ENCODE assay signal across 8 cellular contexts in the genomic region with DNA sequence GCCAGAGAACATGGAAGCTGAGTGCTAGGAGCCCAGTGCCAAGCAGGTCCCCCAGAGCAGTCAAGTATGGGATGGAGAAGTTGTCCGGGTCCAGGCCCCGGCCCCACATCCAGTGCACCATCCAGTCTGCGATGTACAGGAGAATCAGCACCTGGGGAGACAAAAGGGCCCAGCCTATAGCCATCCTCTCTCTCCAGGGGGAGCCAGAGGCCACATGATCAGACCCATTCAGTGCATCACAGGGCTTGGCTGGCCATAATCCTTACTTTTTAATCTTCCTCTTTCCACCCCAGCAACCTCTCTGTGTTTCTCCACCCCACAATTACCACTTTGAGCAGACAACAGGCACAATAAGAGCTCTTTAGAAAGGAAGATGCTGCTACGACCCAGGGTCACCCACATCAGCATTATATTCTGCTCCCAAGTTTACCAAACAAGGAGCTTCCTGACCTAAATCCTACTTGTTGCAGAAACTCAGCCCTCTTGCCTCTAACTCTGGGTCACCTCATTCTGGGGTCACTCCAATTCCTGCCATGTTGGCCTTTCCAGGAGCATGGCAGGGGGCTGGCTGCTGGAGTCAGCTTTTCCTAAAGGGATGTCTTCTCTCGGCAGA. TPM values are rescaled to one million over a fixed set of nuclear protein-coding genes. Genes with fewer than 3 reads are reported as not detected.
DNase-seq lines count a peak whose midpoint lies in the region; ATAC-seq, FAIRE-seq and TF ChIP-seq lines count a peak whose summit lies in the region.

No MANE protein-coding gene starts in this region.

- no peak overlapping the region for H3K9ac ChIP-seq in OCI-LY1 (ENCODE audit: low read length)

- DNase-seq in NK-92 treated with Interleukin-12 subunit alpha and Interleukin-12 subunit beta, amount 100 ng/mL, for 24 hours (lab: John Stamatoyannopoulos, UW), result peak; percentile 11
- no peak for DNase-seq in NK-92 (lab: John Stamatoyannopoulos, UW; ENCODE audit: unreplicated experiment)
- DNase-seq in HPDE6-E6E7 (ENCODE audit: extremely low spot score), result peak; percentile 74
- peak in 1 of 2 donors; percentile 22 for DNase-seq in foreskin keratinocyte
- DNase-seq in pancreas, result peak in 4 of 6 donors; percentile 55 to 78 (median 59)

- H3K27ac ChIP-seq in OCI-LY1 (ENCODE audit: low read depth, low read length, poor library complexity, severe bottlenecking) (no peak overlapping the region), foreskin keratinocyte (no peak overlapping the region), pancreas (no peak overlapping the region)

- H3K4me1 ChIP-seq in OCI-LY1 (ENCODE audit: insufficient read depth, low read length, severe bottlenecking) (no peaks in the 10 kb centered on the region), foreskin keratinocyte (no peaks in the 10 kb centered on the region), pancreas (no peaks in the 10 kb centered on the region)

- H4K20me1 ChIP-seq in OCI-LY1 (ENCODE audit: insufficient read depth, low read length), result no peaks in the 10 kb centered on the region

- peak; percentile 82 for TF ChIP-seq CTCF in OCI-LY1 (IDR thresholded peaks at IDR 0.05; ENCODE audit: low read length)
- TF ChIP-seq CTCF in foreskin keratinocyte (conservative IDR thresholded peaks at IDR 0.05), result peak; percentile 89
- TF ChIP-seq CTCF in pancreas (IDR thresholded peaks at IDR 0.05), result peak; percentile 36 to 63 (median 56)

- no peak for FAIRE-seq in pancreas (lab: Jason Lieb, UNC)

- H3K27me3 ChIP-seq in OCI-LY1 (ENCODE audit: insufficient read depth, low read length) (no peaks in the 10 kb centered on the region), foreskin keratinocyte (no peaks in the 10 kb centered on the region), pancreas (no peaks in the 10 kb centered on the region)

- peak; percentile 88 for ATAC-seq in activated T-helper 17 cell treated with anti-CD3 and anti-CD28 coated beads, Interleukin-2, amount 50 U/mL, for 72 hours (replicated peaks)
- ATAC-seq in foreskin keratinocyte, result peak; percentile 77
- ATAC-seq in pancreas, result peak; percentile 72 to 94 (median 91)
- ATAC-seq in GM18861 (IDR thresholded peaks at IDR 0.05; ENCODE audit: unreplicated experiment), result no peak

- H3K36me3 Mint-ChIP-seq in activated T-helper 17 cell treated with anti-CD3 and anti-CD28 coated beads, Interleukin-2, amount 50 U/mL, for 72 hours (ENCODE audit: low read depth), result peaks cover 72% of the 10 kb centered on the region

- H3K36me3 ChIP-seq in OCI-LY1 (ENCODE audit: insufficient read depth, low read length) (no peaks in the 10 kb centered on the region), pancreas (peaks cover 0 to 64% (median 10%) of the 10 kb centered on the region in 3 donors)

- H3K4me1 Mint-ChIP-seq in activated T-helper 17 cell treated with anti-CD3 and anti-CD28 coated beads, Interleukin-2, amount 50 U/mL, for 72 hours, result no peaks in the 10 kb centered on the region

- no peak overlapping the region for H3K4me3 Mint-ChIP-seq in activated T-helper 17 cell treated with anti-CD3 and anti-CD28 coated beads, Interleukin-2, amount 50 U/mL, for 72 hours

- H3K9me3 Mint-ChIP-seq in activated T-helper 17 cell treated with anti-CD3 and anti-CD28 coated beads, Interleukin-2, amount 50 U/mL, for 72 hours, result no peaks in the 10 kb centered on the region

- H3K9me3 ChIP-seq in OCI-LY1 (ENCODE audit: low read length), result no peaks in the 10 kb centered on the region
- no peaks in the 10 kb centered on the region for H3K9me3 ChIP-seq in pancreas

- intact Hi-C loops in pancreas (cut with DNase I), result loop anchor here in 2 of 3 donors (5.0 to 10.0 kb wide), 2 partner anchors 123 to 186 kb away; no protein-coding TSS in a partner anchor

- H3K79me2 ChIP-seq in OCI-LY1 (ENCODE audit: insufficient read depth, low read length), result no peaks in the 10 kb centered on the region

- WGBS in pancreas, 2 donors, result 59 to 63% methylated on average over 5 of the region's 5 CpGs

- H3K4me3 ChIP-seq in OCI-LY1 (ENCODE audit: low read depth, low read length, poor library complexity, severe bottlenecking) (no peak overlapping the region), pancreas (no peak overlapping the region)

- H3K9me2 ChIP-seq in OCI-LY1 (ENCODE audit: low read depth, low read length), result no peaks in the 10 kb centered on the region

- H3K27me3 Mint-ChIP-seq in activated T-helper 17 cell treated with anti-CD3 and anti-CD28 coated beads, Interleukin-2, amount 50 U/mL, for 72 hours, result no peaks in the 10 kb centered on the region

- H3F3A ChIP-seq in OCI-LY1 (ENCODE audit: insufficient read depth, low read length), result no peaks in the 10 kb centered on the region

- H3K4me2 ChIP-seq in OCI-LY1 (ENCODE audit: low read length), result no peak overlapping the region

- H3K27ac Mint-ChIP-seq in activated T-helper 17 cell treated with anti-CD3 and anti-CD28 coated beads, Interleukin-2, amount 50 U/mL, for 72 hours, result no peak overlapping the region

- H2AFZ ChIP-seq in OCI-LY1 (ENCODE audit: low read length), result no peak overlapping the region

RNA-seq across cellular contexts. Expression of gene RAB29, which starts 16.4 kb away (rescaled TPM):
- 10 to 100 TPM; 31.9 to 40.4 TPM for total RNA-seq in activated T-helper 17 cell treated with anti-CD3 and anti-CD28 coated beads, Interleukin-2, amount 50 U/mL, for 72 hours
- total RNA-seq in foreskin keratinocyte (25.2 and 26.4 TPM in 2 replicates), pancreas (10 to 100 TPM in 2 of 6 donors, 1 to 10 TPM in 4; 5.4 to 12.2 (median 7.0) TPM)
- polyA plus RNA-seq in foreskin keratinocyte (11.4 and 12.6 TPM in 2 replicates), pancreas (10 to 100 TPM in 1 of 2 donors, 1 to 10 TPM in 1; 6.5 to 10.8 TPM)

RNA-seq across cellular contexts. Expression of gene SLC41A1, which starts 21.3 kb away (rescaled TPM):
- total RNA-seq in activated T-helper 17 cell treated with anti-CD3 and anti-CD28 coated beads, Interleukin-2, amount 50 U/mL, for 72 hours, result 10 to 100 TPM; 27.7 to 56.8 TPM
- total RNA-seq in foreskin keratinocyte (16.4 and 20.0 TPM in 2 replicates), pancreas (10 to 100 TPM; 27.7 to 57.7 (median 41.1) TPM)
- polyA plus RNA-seq in foreskin keratinocyte (9.0 and 11.2 TPM in 2 replicates), pancreas (10 to 100 TPM; 20.7 to 27.4 TPM)

RNA-seq across cellular contexts. Expression of gene NUCKS1, which starts 41.7 kb away (rescaled TPM):
- 100 to 1,000 TPM; 102 to 110 TPM for total RNA-seq in activated T-helper 17 cell treated with anti-CD3 and anti-CD28 coated beads, Interleukin-2, amount 50 U/mL, for 72 hours
- total RNA-seq in foreskin keratinocyte, result 143 and 159 TPM in 2 replicates
- 89.3 and 113 TPM in 2 replicates for polyA plus RNA-seq in foreskin keratinocyte
- total RNA-seq in pancreas, result 10 to 100 TPM; 33.0 to 69.6 (median 53.5) TPM
- polyA plus RNA-seq in pancreas, result 10 to 100 TPM; 15.1 to 91.4 TPM

RNA-seq across cellular contexts. Expression of gene PM20D1, which starts 58.3 kb away (rescaled TPM):
- total RNA-seq in activated T-helper 17 cell treated with anti-CD3 and anti-CD28 coated beads, Interleukin-2, amount 50 U/mL, for 72 hours, result under 1 TPM; 0.32 TPM
- total RNA-seq in foreskin keratinocyte (not detected in 2 replicates), pancreas (10 to 100 TPM; 19.1 to 54.6 (median 24.1) TPM)
- polyA plus RNA-seq in foreskin keratinocyte (not detected in 2 replicates), pancreas (10 to 100 TPM in 1 of 2 donors, 1 to 10 TPM in 1; 5.6 to 15.8 TPM)
